18 cellular contexts compared by ENCODE assay signal in the genomic region with DNA sequence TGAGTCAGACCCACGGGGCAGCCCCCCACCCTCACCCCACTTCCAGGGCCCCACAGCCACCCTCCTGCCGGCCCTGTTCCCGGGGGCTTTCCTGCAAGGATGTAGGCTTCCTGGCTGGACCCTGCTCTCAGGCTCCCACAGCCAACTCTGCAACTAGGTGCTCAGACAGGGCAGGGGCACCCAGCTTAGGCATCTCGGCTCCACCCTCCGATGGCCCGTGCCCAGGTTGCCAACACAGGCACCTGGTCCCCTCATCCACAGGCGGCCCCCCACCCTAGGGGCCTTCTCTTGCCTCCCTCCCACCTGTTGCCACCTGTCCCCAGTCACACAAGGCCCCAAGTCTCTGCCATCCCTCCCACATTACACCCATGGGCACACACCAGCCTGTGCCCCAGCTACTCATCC.
"Had no signal": no experiment of that assay in that cellular context is flagged by ENCODE, and none has a peak within 500 bp of the region (broad histone marks: within the 10 kb centered on the region; RNA-seq: fewer than 3 reads in every experiment).

No MANE protein-coding gene starts in this region.

- H3K27ac Mint-ChIP-seq: activated B cell treated with CpG ODN at 0.5 μM for 24 hours; activated CD4-positive, alpha-beta memory T cell treated with anti-CD3 and anti-CD28 coated beads for 36 hours; activated naive CD4-positive, alpha-beta T cell treated with anti-CD3 and anti-CD28 coated beads for 36 hours; stimulated activated naive B cell treated with anti-CD40 and anti-IgM and Interleukin-4, amounts not matched to agents 10 μg/mL and 1 μg/mL and 100 μg/mL, for 72 hours; T-helper 2 cell treated with Interferon-gamma antibody and Interleukin-4, amounts not matched to agents 5 μg/mL and 100 μg/mL, for 36 hours had no signal

- ATAC-seq: activated T-cell treated with anti-CD3 and anti-CD28 coated beads, Interleukin-2, amount 50 U/mL, for 4 hours; gastroesophageal sphincter; stimulated activated naive B cell treated with anti-CD40 and anti-IgM and Interleukin-4, amounts not matched to agents 10 μg/mL and 1 μg/mL and 100 μg/mL, for 72 hours had no signal

- H3K9me3 ChIP-seq: esophagus muscularis mucosa, gastroesophageal sphincter, sigmoid colon, tibial artery had no signal

- H3K36me3 Mint-ChIP-seq: activated CD4-positive, alpha-beta memory T cell treated with anti-CD3 and anti-CD28 coated beads for 36 hours had no signal

- H3K27me3 Mint-ChIP-seq: activated B cell treated with CpG ODN at 0.5 μM for 24 hours; activated CD4-positive, alpha-beta memory T cell treated with anti-CD3 and anti-CD28 coated beads for 36 hours; dendritic cell treated with granulocyte-macrophage colony-stimulating factor and Interleukin-4, amounts not matched to agents 40 ng/mL and 50 ng/mL, for 4 days; stimulated activated naive B cell treated with anti-CD40 and anti-IgM and Interleukin-4, amounts not matched to agents 10 μg/mL and 1 μg/mL and 100 μg/mL, for 72 hours had no signal

- DNase-seq: activated B cell treated with CpG ODN at 0.5 μM for 24 hours; activated CD4-positive, alpha-beta memory T cell treated with anti-CD3 and anti-CD28 coated beads for 36 hours; activated CD4-positive, alpha-beta T cell treated with anti-CD3 and anti-CD28 coated beads for 4 hours; activated naive CD4-positive, alpha-beta T cell treated with anti-CD3 and anti-CD28 coated beads for 36 hours; activated T-cell treated with anti-CD3 and anti-CD28 coated beads, Interleukin-2, amount 50 U/mL, for 4 hours; anterior cingulate cortex; brain microvascular endothelial cell; cerebellar nuclear complex; effector CD8-positive, alpha-beta T cell; mammary epithelial cell; stimulated activated CD4-positive, alpha-beta T cell treated with anti-CD3 and anti-CD28 coated beads, Interleukin-4, amount 100 ng/mL, for 4 hours; stimulated activated naive B cell treated with anti-CD40 and anti-IgM and Interleukin-4, amounts not matched to agents 10 μg/mL and 1 μg/mL and 100 μg/mL, for 72 hours; tibial artery had no signal

- H3K9me3 Mint-ChIP-seq: activated B cell treated with CpG ODN at 0.5 μM for 24 hours; activated CD4-positive, alpha-beta memory T cell treated with anti-CD3 and anti-CD28 coated beads for 36 hours; activated naive CD4-positive, alpha-beta T cell treated with anti-CD3 and anti-CD28 coated beads for 36 hours; activated T-cell treated with anti-CD3 and anti-CD28 coated beads, Interleukin-2, amount 50 U/mL, for 4 hours; dendritic cell treated with granulocyte-macrophage colony-stimulating factor and Interleukin-4, amounts not matched to agents 40 ng/mL and 50 ng/mL, for 4 days; stimulated activated naive B cell treated with anti-CD40 and anti-IgM and Interleukin-4, amounts not matched to agents 10 μg/mL and 1 μg/mL and 100 μg/mL, for 72 hours; T-helper 2 cell treated with Interferon-gamma antibody and Interleukin-4, amounts not matched to agents 5 μg/mL and 100 μg/mL, for 36 hours had no signal

- H3K4me3 Mint-ChIP-seq: activated B cell treated with CpG ODN at 0.5 μM for 24 hours; activated CD4-positive, alpha-beta memory T cell treated with anti-CD3 and anti-CD28 coated beads for 36 hours; activated naive CD4-positive, alpha-beta T cell treated with anti-CD3 and anti-CD28 coated beads for 36 hours; activated T-cell treated with anti-CD3 and anti-CD28 coated beads, Interleukin-2, amount 50 U/mL, for 4 hours; dendritic cell treated with granulocyte-macrophage colony-stimulating factor and Interleukin-4, amounts not matched to agents 40 ng/mL and 50 ng/mL, for 4 days; stimulated activated naive B cell treated with anti-CD40 and anti-IgM and Interleukin-4, amounts not matched to agents 10 μg/mL and 1 μg/mL and 100 μg/mL, for 72 hours; T-helper 2 cell treated with Interferon-gamma antibody and Interleukin-4, amounts not matched to agents 5 μg/mL and 100 μg/mL, for 36 hours had no signal

- H3K27ac ChIP-seq: brain microvascular endothelial cell, esophagus muscularis mucosa, gastroesophageal sphincter, sigmoid colon, tibial artery had no signal

- H3K27me3 ChIP-seq: brain microvascular endothelial cell, esophagus muscularis mucosa, gastroesophageal sphincter, sigmoid colon, tibial artery had no signal

- H3K4me3 ChIP-seq: esophagus muscularis mucosa, gastroesophageal sphincter, sigmoid colon, tibial artery had no signal
